In genomic region chr16:84780063-84780462, GRCh38 we compare ENCODE assay signal across 12 cellular contexts. TPM values are rescaled to one million over a fixed set of nuclear protein-coding genes. Genes with fewer than 3 reads are reported as not detected.
DNase-seq lines count a peak whose midpoint lies in the region; ATAC-seq and TF ChIP-seq lines count a peak whose summit lies in the region.
"Had no signal": no experiment of that assay in that cellular context is flagged by ENCODE, and none has a peak within 500 bp of the region (broad histone marks: within the 10 kb centered on the region; RNA-seq: fewer than 3 reads in every experiment).

No MANE protein-coding gene starts in this region.

- H3K36me3 ChIP-seq in GM23338 (ENCODE audit: insufficient read depth) = peaks cover 31% of the 10 kb centered on the region
- peaks cover 0 to 11% of the 10 kb centered on the region in 2 donors for H3K36me3 ChIP-seq in prostate gland

- H3K27ac Mint-ChIP-seq in GM23338 (no peak overlapping the region), H9 (no peak overlapping the region; a peak in 1 of 7 replicates)
- H3K27ac Mint-ChIP-seq in activated T-helper 17 cell treated with anti-CD3 and anti-CD28 coated beads, Interleukin-2, amount 50 U/mL, for 72 hours = peak overlapping the region; percentile 11
- H3K27ac Mint-ChIP-seq: B cell had no signal

- H3K4me2 ChIP-seq in GM23338 (no peak overlapping the region), H9 (ENCODE audit: insufficient read depth, insufficient read length, low read length) (no peak overlapping the region)

- H3K4me1 Mint-ChIP-seq in GM23338 (peaks cover under 1% of the 10 kb centered on the region; the same call in 2 of the 3 replicates), H9 (no peaks in the 10 kb centered on the region)
- H3K4me1 Mint-ChIP-seq in activated T-helper 17 cell treated with anti-CD3 and anti-CD28 coated beads, Interleukin-2, amount 50 U/mL, for 72 hours = peaks cover 10% of the 10 kb centered on the region
- H3K4me1 Mint-ChIP-seq: B cell had no signal

- H2BK5ac ChIP-seq in H9 (ENCODE audit: insufficient read length, low read length) = no peak overlapping the region

- H4K91ac ChIP-seq in H9 (ENCODE audit: insufficient read length, low read depth, low read length) = no peak overlapping the region

- no peak overlapping the region for H2BK15ac ChIP-seq in H9 (ENCODE audit: low read depth, low read length)

- H3K27ac ChIP-seq in C4-2B (peak overlapping the region; percentile 69), GM23338 (ENCODE audit: low read depth) (peak overlapping the region; percentile 26; the same call in 1 of the 2 replicates), prostate gland (peak overlapping the region; percentile 48 to 61), H9 (ENCODE audit: insufficient read length, low read depth, low read length) (no peak overlapping the region)

- no peak overlapping the region for H4K5ac ChIP-seq in H9 (ENCODE audit: insufficient read length, low read depth, low read length)

- H2AK5ac ChIP-seq in H9 (ENCODE audit: insufficient read length, low read length) = no peak overlapping the region

- H3K4ac ChIP-seq in H9 (ENCODE audit: low read depth, low read length) = no peak overlapping the region

- H3K18ac ChIP-seq in H9 (ENCODE audit: insufficient read length, low read depth, low read length) = no peak overlapping the region

- H2BK20ac ChIP-seq in H9 (ENCODE audit: low read depth, low read length, poor library complexity, severe bottlenecking) = no peak overlapping the region

- no peak overlapping the region for H4K8ac ChIP-seq in H9 (replicated peaks; ENCODE audit: insufficient read length, low read depth, low read length)

- H3K4me3 ChIP-seq in GM23338 = no peak overlapping the region
- H3K4me3 ChIP-seq in prostate gland = no peak overlapping the region

- no peak overlapping the region for H2BK12ac ChIP-seq in H9 (ENCODE audit: insufficient read length, low read depth, low read length)

- H3K23me2 ChIP-seq in H9 (ENCODE audit: insufficient read length, low read depth, low read length, poor library complexity, severe bottlenecking) = no peaks in the 10 kb centered on the region

- H3K23ac ChIP-seq in H9 (ENCODE audit: insufficient read length, low read depth, low read length) = no peak overlapping the region

- no peak overlapping the region for H3K56ac ChIP-seq in H9 (ENCODE audit: insufficient read length, low read depth, low read length)

- peaks cover 57% of the 10 kb centered on the region for H3K36me3 Mint-ChIP-seq in GM23338 (ENCODE audit: low read depth)
- peaks cover 58% of the 10 kb centered on the region for H3K36me3 Mint-ChIP-seq in activated T-helper 17 cell treated with anti-CD3 and anti-CD28 coated beads, Interleukin-2, amount 50 U/mL, for 72 hours (ENCODE audit: low read depth)
- H3K36me3 Mint-ChIP-seq in H9 (ENCODE audit: insufficient read depth in 1 of 3, low read depth in 3 of 3) = peaks cover 48 to 56% (median 51%) of the 10 kb centered on the region in 3 experiments

- 91% methylated on average over 11 of the region's 11 CpGs for WGBS in prostate gland
- WGBS in H9 (ENCODE audit: extremely low coverage, insufficient read length, low lambda C conversion rate) = no CpG with 5 or more reads among the region's 11 CpGs

- H3K9ac ChIP-seq in H9 (ENCODE audit: extremely low read depth, insufficient read length, low read length) = no peak overlapping the region

- H2AFZ ChIP-seq in GM23338 (no peak overlapping the region), H9 (ENCODE audit: low read length) (no peak overlapping the region)

- peaks cover 8% of the 10 kb centered on the region for H4K20me1 ChIP-seq in GM23338 (replicated peaks; ENCODE audit: insufficient read depth)
- H4K20me1 ChIP-seq in H9 (ENCODE audit: control insufficient read depth, insufficient read depth, insufficient read length) = no peaks in the 10 kb centered on the region

- TF ChIP-seq CTCF in C4-2B (conservative IDR thresholded peaks at IDR 0.05) (no peak), GM23338 (conservative IDR thresholded peaks at IDR 0.05; ENCODE audit: low read depth in 2 of 2) (no peak), prostate gland (IDR thresholded peaks at IDR 0.05) (no peak), H9 (conservative IDR thresholded peaks at IDR 0.05) (no peak)

- peaks cover 27% of the 10 kb centered on the region for H3F3A ChIP-seq in GM23338 (replicated peaks; ENCODE audit: low read depth)

- H3K27me3 ChIP-seq in GM23338 (ENCODE audit: insufficient read depth) (no peaks in the 10 kb centered on the region), prostate gland (replicated peaks; ENCODE audit: insufficient read depth) (no peaks in the 10 kb centered on the region), H9 (ENCODE audit: insufficient read depth, low read length) (no peaks in the 10 kb centered on the region)

- intact Hi-C loops in prostate gland (cut with DNase I) = no loop called here

- TF ChIP-seq POLR2A in prostate gland (IDR thresholded peaks at IDR 0.05) = no peak

- no peaks in the 10 kb centered on the region for H3K4me1 ChIP-seq in GM23338 (ENCODE audit: insufficient read depth)
- peaks cover 4% of the 10 kb centered on the region for H3K4me1 ChIP-seq in prostate gland (replicated peaks)
- no peaks in the 10 kb centered on the region for H3K4me1 ChIP-seq in H9 (ENCODE audit: insufficient read depth, low read length)
- H3K4me1 ChIP-seq: Caco-2 had no signal

- DNase-seq in GM23338 (ENCODE audit: low spot score) (no peak), prostate gland (ENCODE audit: low spot score) (no peak), H9 (no peak)
- DNase-seq: Caco-2; CD4-positive, alpha-beta memory T cell; DND-41; GDM1 had no signal

- H3K79me2 ChIP-seq in GM23338 (replicated peaks; ENCODE audit: insufficient read depth) = no peaks in the 10 kb centered on the region; the same call in 1 of the 2 replicates
- H3K79me2 ChIP-seq in H9 (ENCODE audit: insufficient read depth, low read length) = no peaks in the 10 kb centered on the region

- no peaks in the 10 kb centered on the region for H3K27me3 Mint-ChIP-seq in GM23338 (ENCODE audit: insufficient read depth, low read depth, poor library complexity)
- H3K27me3 Mint-ChIP-seq in activated T-helper 17 cell treated with anti-CD3 and anti-CD28 coated beads, Interleukin-2, amount 50 U/mL, for 72 hours = no peaks in the 10 kb centered on the region
- no peaks in the 10 kb centered on the region for H3K27me3 Mint-ChIP-seq in H9 (ENCODE audit: low read depth)
- H3K27me3 Mint-ChIP-seq: B cell; CD4-positive, alpha-beta memory T cell had no signal

- H3K4me3 Mint-ChIP-seq in GM23338 (no peak overlapping the region), H9 (no peak overlapping the region)
- H3K4me3 Mint-ChIP-seq in activated T-helper 17 cell treated with anti-CD3 and anti-CD28 coated beads, Interleukin-2, amount 50 U/mL, for 72 hours = no peak overlapping the region
- H3K4me3 Mint-ChIP-seq: B cell; CD4-positive, alpha-beta memory T cell had no signal

- ATAC-seq in GM23338 (no peak), GM18511 (IDR thresholded peaks at IDR 0.05; ENCODE audit: unreplicated experiment) (no peak), HG03025 (IDR thresholded peaks at IDR 0.05; ENCODE audit: low FRiP score, unreplicated experiment) (no peak)
- ATAC-seq in activated T-helper 17 cell treated with anti-CD3 and anti-CD28 coated beads, Interleukin-2, amount 50 U/mL, for 72 hours (replicated peaks) = no peak

- no peak overlapping the region for H3K14ac ChIP-seq in H9 (ENCODE audit: insufficient read depth, low read length)

- H3K9me3 ChIP-seq in prostate gland = no peaks in the 10 kb centered on the region
- H3K9me3 ChIP-seq in H9 (ENCODE audit: control insufficient read depth, low read depth, low read length) = no peaks in the 10 kb centered on the region
- H3K9me3 ChIP-seq: Caco-2 had no signal

- H3T11ph ChIP-seq in H9 (ENCODE audit: low read length) = no peak overlapping the region

- H3K9me3 Mint-ChIP-seq in GM23338 = no peaks in the 10 kb centered on the region
- H3K9me3 Mint-ChIP-seq in activated T-helper 17 cell treated with anti-CD3 and anti-CD28 coated beads, Interleukin-2, amount 50 U/mL, for 72 hours = no peaks in the 10 kb centered on the region
- no peaks in the 10 kb centered on the region; a peak in 1 of 5 replicates for H3K9me3 Mint-ChIP-seq in H9
- H3K9me3 Mint-ChIP-seq: CD4-positive, alpha-beta memory T cell had no signal

- no peaks in the 10 kb centered on the region for H3K9me2 ChIP-seq in GM23338 (ENCODE audit: insufficient read depth)

- no peaks in the 10 kb centered on the region for H3K79me1 ChIP-seq in H9 (ENCODE audit: insufficient read depth, low read depth, low read length, poor library complexity, severe bottlenecking)

- no peak overlapping the region for H2BK120ac ChIP-seq in H9 (ENCODE audit: low read depth, low read length, poor library complexity, severe bottlenecking)

TF ChIP-seq in GM23338, 12 proteins besides CTCF, POLR2A, EP300 and RAD21 (continues in another document):
- no peak for TF ChIP-seq EZH2phosphoT487 (IDR thresholded peaks at IDR 0.05; ENCODE audit: unreplicated experiment)

RNA-seq across cellular contexts. Expression of gene CRISPLD2, which starts 39.7 kb away (rescaled TPM):
- 6.0 and 8.3 TPM in 2 replicates for total RNA-seq in GM23338 (2014; rRNA removed; shearing (Covaris generic))
- 2.1 and 2.6 TPM in 2 replicates for polyA plus RNA-seq in GM23338 (2016; fragmentation: Nextera tagmentation; extraction: Ambion mirVana)
- under 1 TPM; 0.30 to 0.66 TPM for total RNA-seq in activated T-helper 17 cell treated with anti-CD3 and anti-CD28 coated beads, Interleukin-2, amount 50 U/mL, for 72 hours
- 100 to 1,000 TPM; 186 to 226 TPM for total RNA-seq in prostate gland
- 2.1 and 2.3 TPM in 2 replicates for total RNA-seq in H9 (2021)

Comparison
In these comparisons a context has a peak if more than half of its experiments do, and no peak if none do; other contexts are left out.
1. RNA of gene CRISPLD2, which starts 39.7 kb away (total RNA-seq): 186 to 226 TPM in prostate gland; 6.0 to 8.3 TPM in GM23338, 2.1 to 2.3 TPM in H9 and 0.30 to 0.66 TPM in activated T-helper 17 cell treated with anti-CD3 and anti-CD28 coated beads, Interleukin-2, amount 50 U/mL, for 72 hours; every median in the first group is over 10 times any median in the second.